Comparison of ENCODE assay signal across 17 cellular contexts in genomic region chr21:40331182-40331581, GRCh38.
DNase-seq lines count a peak whose midpoint lies in the region; ATAC-seq, FAIRE-seq and TF ChIP-seq lines count a peak whose summit lies in the region.
"Had no signal": no experiment of that assay in that cellular context is flagged by ENCODE, and none has a peak within 500 bp of the region (broad histone marks: within the 10 kb centered on the region; RNA-seq: fewer than 3 reads in every experiment).

No MANE protein-coding gene starts in this region.

- peaks cover 7% of the 10 kb centered on the region for H3K27me3 Mint-ChIP-seq in brain

- intact Hi-C loops in Right ventricle myocardium superior (cut with DNase I) (no loop called here), right cardiac atrium (cut with DNase I) (no loop called here)

- DNase-seq in Right ventricle myocardium superior, result no peak
- DNase-seq in right cardiac atrium, result no peak
- peak; percentile 27 for DNase-seq in NCI-H1092 (lab: John Stamatoyannopoulos, UW)
- peak; percentile 10 for DNase-seq in pons (ENCODE audit: low spot score)
- no peak for DNase-seq in NAMALWA (ENCODE audit: low spot score)
- no peak for DNase-seq in D721Med (ENCODE audit: insufficient read length, low spot score)
- DNase-seq: DMS 273 treated with DMSO at 0.1 percent for 48 hours, H7, MV-4-11, NCI-H1436 treated with DMSO at 0.1 percent for 48 hours, NCI-H2081 treated with DMSO at 0.1 percent for 48 hours, NCI-H226, NCI-H524 treated with DMSO at 0.1 percent for 48 hours had no signal

- H3K27ac ChIP-seq in right cardiac atrium (ENCODE audit: low read length), result no peak overlapping the region
- H3K27ac ChIP-seq: C4-2B had no signal

- peaks cover 19% of the 10 kb centered on the region for H3K4me1 Mint-ChIP-seq in brain

- FAIRE-seq in D721Med (lab: Jason Lieb, UNC), result no peak
- FAIRE-seq: K562 had no signal

- H3K9me3 Mint-ChIP-seq in brain, result peaks cover 4 to 26% (median 5%) of the 10 kb centered on the region in 5 experiments

- ATAC-seq in Right ventricle myocardium superior (ENCODE audit: poor library complexity) (peak; percentile 84), right cardiac atrium (no peak), GM18870 (IDR thresholded peaks at IDR 0.05; ENCODE audit: unreplicated experiment) (no peak)
- ATAC-seq: K562 had no signal

- no peak overlapping the region for H3K4me3 ChIP-seq in right cardiac atrium (ENCODE audit: low read length)
- H3K4me3 ChIP-seq: K562 had no signal

- peak overlapping the region; percentile 63 to 92 (median 87) for H3K27ac Mint-ChIP-seq in brain

- H3K27me3 ChIP-seq in right cardiac atrium (ENCODE audit: control insufficient read depth, insufficient read depth), result no peaks in the 10 kb centered on the region

- peak overlapping the region in 4 of 5 experiments; percentile 2 to 77 (median 52) for H3K4me3 Mint-ChIP-seq in brain

- H3K9me3 ChIP-seq in right cardiac atrium (ENCODE audit: control insufficient read depth, low read length), result no peaks in the 10 kb centered on the region

- no peak for TF ChIP-seq CTCF in brain (conservative IDR thresholded peaks at IDR 0.05)
- TF ChIP-seq CTCF in D721Med (IDR thresholded peaks at IDR 0.05; ENCODE audit: insufficient read depth, missing control alignments), result no peak

- H3K4me1 ChIP-seq in right cardiac atrium (ENCODE audit: control insufficient read depth, insufficient read depth, low read length), result no peaks in the 10 kb centered on the region

- peaks cover 10% of the 10 kb centered on the region for H3K36me3 Mint-ChIP-seq in brain

- 18% methylated on average over 9 of the region's 9 CpGs for WGBS in right cardiac atrium

Comparison
In these comparisons a context has a peak if more than half of its experiments do, and no peak if none do; other contexts are left out.
1. DNase-seq: peak in NCI-H1092 (single experiment) and pons (single experiment); none in Right ventricle myocardium superior (single experiment), right cardiac atrium (0 of 3), NAMALWA (single experiment) and D721Med (single experiment).